ENCODE assay signal across 8 cellular contexts in genomic region chr4:66115231-66115630, GRCh38.
DNase-seq lines count a peak whose midpoint lies in the region; FAIRE-seq and TF ChIP-seq lines count a peak whose summit lies in the region.
"Not testable (repeated sequence)": the region's sequence is repeated elsewhere in the genome, so short reads cannot be mapped to it uniquely, and the experiment has no call there.

No MANE protein-coding gene starts in this region.

- H2AFZ ChIP-seq in keratinocyte (ENCODE audit: control insufficient read depth, low read length), result not testable (repeated sequence)

- not testable (repeated sequence) for TF ChIP-seq CTCF in bronchial epithelial cell (IDR thresholded peaks at IDR 0.05; ENCODE audit: insufficient read depth, low read length, severe bottlenecking); fibroblast of the aortic adventitia (IDR thresholded peaks at IDR 0.05; ENCODE audit: insufficient read depth, low read length); keratinocyte (optimal IDR thresholded peaks at IDR 0.05 in 1 of 3, IDR thresholded peaks at IDR 0.05 in 1 of 3, conservative IDR thresholded peaks at IDR 0.05 in 1 of 3; ENCODE audit: extremely low read depth in 1 of 3, insufficient read depth in 2 of 3, low read length in 3 of 3); neural crest cell (conservative IDR thresholded peaks at IDR 0.05)

- not testable (repeated sequence) for H3K9me3 ChIP-seq in keratinocyte (ENCODE audit: control insufficient read depth, low read depth, low read length)

- not testable (repeated sequence) for H3K27ac ChIP-seq in keratinocyte (ENCODE audit: control insufficient read depth, insufficient read depth, low read length)

- not testable (repeated sequence) for H3K4me3 ChIP-seq in bronchial epithelial cell (ENCODE audit: low read depth, low read length); fibroblast of the aortic adventitia (ENCODE audit: low read depth, low read length); keratinocyte (ENCODE audit: control insufficient read depth in 2 of 3, extremely low read depth in 1 of 3, insufficient read depth in 2 of 3, low read depth in 1 of 3, low read length in 3 of 3)

- H3K4me1 Mint-ChIP-seq in neural crest cell, result not testable (repeated sequence)

- dilution Hi-C loops in keratinocyte (cut with MboI; ENCODE audit: extremely low pct_ligation_motif_present, low sequenced_read_pairs), result not testable (repeated sequence)

- H3K27me3 Mint-ChIP-seq in neural crest cell (ENCODE audit: low read depth), result not testable (repeated sequence)

- H3K4me1 ChIP-seq in keratinocyte (ENCODE audit: control insufficient read depth, extremely low read depth, insufficient read depth, low read length), result not testable (repeated sequence)

- peak; percentile 6 for DNase-seq in EL
- peak; percentile 13 for DNase-seq in HCEC 1CT
- peak; percentile 1 for DNase-seq in amniotic epithelial cell (ENCODE audit: low read depth)
- peak; percentile 11 for DNase-seq in bronchial epithelial cell (ENCODE audit: low read depth)
- peak; percentile 7 for DNase-seq in fibroblast of peridontal ligament (ENCODE audit: extremely low read depth)
- DNase-seq in fibroblast of the aortic adventitia (ENCODE audit: low read depth), result peak; percentile 25
- DNase-seq in keratinocyte (ENCODE audit: low read depth, low spot score); neural crest cell (ENCODE audit: low read depth, low spot score): not testable (repeated sequence)

- H3K27ac Mint-ChIP-seq in neural crest cell (ENCODE audit: unreplicated experiment), result peak overlapping the region; percentile 75

- FAIRE-seq in bronchial epithelial cell (lab: Jason Lieb, UNC), result not testable (repeated sequence)
- peak; percentile 48 for FAIRE-seq in keratinocyte (lab: Jason Lieb, UNC)

- not testable (repeated sequence) for H3K4me2 ChIP-seq in keratinocyte (ENCODE audit: control insufficient read depth, extremely low read depth, insufficient read depth, low read depth, low read length)

- H3K79me2 ChIP-seq in keratinocyte (ENCODE audit: control insufficient read depth, insufficient read depth, low read length), result not testable (repeated sequence)

- not testable (repeated sequence) for H4K20me1 ChIP-seq in keratinocyte (ENCODE audit: control insufficient read depth, extremely low read depth, insufficient read depth, low read length)

- H3K36me3 ChIP-seq in bronchial epithelial cell (ENCODE audit: control insufficient read depth, insufficient read depth, low read length); keratinocyte (ENCODE audit: control insufficient read depth in 2 of 2, extremely low read depth in 1 of 2, insufficient read depth in 2 of 2, low read length in 2 of 2): not testable (repeated sequence)

- H3K36me3 Mint-ChIP-seq in neural crest cell (ENCODE audit: low read depth), result not testable (repeated sequence)

- not testable (repeated sequence) for H3K9me1 ChIP-seq in keratinocyte (ENCODE audit: control insufficient read depth, extremely low read depth, insufficient read depth, low read length)

- not testable (repeated sequence) for H3K27me3 ChIP-seq in bronchial epithelial cell (ENCODE audit: control insufficient read depth, insufficient read depth, low read length); keratinocyte (ENCODE audit: control insufficient read depth, extremely low read depth, insufficient read depth, low read length)

- H3K4me3 Mint-ChIP-seq in neural crest cell, result not testable (repeated sequence)

- H3K9ac ChIP-seq in keratinocyte (ENCODE audit: control insufficient read depth, extremely low read depth, insufficient read depth, low read length), result not testable (repeated sequence)

- not testable (repeated sequence) for H3K9me3 Mint-ChIP-seq in neural crest cell
